In the genomic region with DNA sequence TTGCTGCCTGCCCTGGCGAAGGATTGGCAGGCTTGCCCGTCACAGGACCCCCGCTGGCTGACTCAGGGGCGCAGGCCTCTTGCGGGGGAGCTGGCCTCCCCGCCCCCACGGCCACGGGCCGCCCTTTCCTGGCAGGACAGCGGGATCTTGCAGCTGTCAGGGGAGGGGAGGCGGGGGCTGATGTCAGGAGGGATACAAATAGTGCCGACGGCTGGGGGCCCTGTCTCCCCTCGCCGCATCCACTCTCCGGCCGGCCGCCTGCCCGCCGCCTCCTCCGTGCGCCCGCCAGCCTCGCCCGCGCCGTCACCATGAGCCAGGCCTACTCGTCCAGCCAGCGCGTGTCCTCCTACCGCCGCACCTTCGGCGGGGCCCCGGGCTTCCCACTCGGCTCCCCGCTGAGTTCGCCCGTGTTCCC, we compare ENCODE assay signal across 1 cellular context.
TF ChIP-seq lines count a peak whose summit lies in the region.

TSS of gene DES (plus strand) at position 223 of the 415 bp plus-strand sequence. CDS start at position 309, 86 bp downstream.

TF ChIP-seq in H1, 55 proteins besides CTCF, POLR2A, EP300 and RAD21:
- TF ChIP-seq, protein P1, sequence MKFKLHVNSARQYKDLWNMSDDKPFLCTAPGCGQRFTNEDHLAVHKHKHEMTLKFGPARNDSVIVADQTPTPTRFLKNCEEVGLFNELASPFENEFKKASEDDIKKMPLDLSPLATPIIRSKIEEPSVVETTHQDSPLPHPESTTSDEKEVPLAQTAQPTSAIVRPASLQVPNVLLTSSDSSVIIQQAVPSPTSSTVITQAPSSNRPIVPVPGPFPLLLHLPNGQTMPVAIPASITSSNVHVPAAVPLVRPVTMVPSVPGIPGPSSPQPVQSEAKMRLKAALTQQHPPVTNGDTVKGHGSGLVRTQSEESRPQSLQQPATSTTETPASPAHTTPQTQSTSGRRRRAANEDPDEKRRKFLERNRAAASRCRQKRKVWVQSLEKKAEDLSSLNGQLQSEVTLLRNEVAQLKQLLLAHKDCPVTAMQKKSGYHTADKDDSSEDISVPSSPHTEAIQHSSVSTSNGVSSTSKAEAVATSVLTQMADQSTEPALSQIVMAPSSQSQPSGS (IDR thresholded peaks at IDR 0.05; ENCODE audit: low read length), result no peak
- TF ChIP-seq JUN (IDR thresholded peaks at IDR 0.05; ENCODE audit: low read depth, low read length) (no peak), CEBPB (IDR thresholded peaks at IDR 0.05; ENCODE audit: low read depth, low read length) (no peak), JUND (IDR thresholded peaks at IDR 0.05; ENCODE audit: low read length) (no peak), SP4 (IDR thresholded peaks at IDR 0.05; ENCODE audit: low read length) (no peak), SIRT6 (IDR thresholded peaks at IDR 0.05; ENCODE audit: low read length) (no peak), SP2 (IDR thresholded peaks at IDR 0.05; ENCODE audit: low read length) (no peak), KDM5A (IDR thresholded peaks at IDR 0.05; ENCODE audit: low read length) (no peak), GTF2F1 (IDR thresholded peaks at IDR 0.05; ENCODE audit: borderline replicate concordance, low read depth, low read length) (no peak), POU5F1 (IDR thresholded peaks at IDR 0.05; ENCODE audit: low read depth, low read length) (no peak), SIN3A (conservative IDR thresholded peaks at IDR 0.05 in 1 of 2, IDR thresholded peaks at IDR 0.05 in 1 of 2; ENCODE audit: low read depth in 1 of 2, low read length in 2 of 2) (0 out of 4 replicates have a peak, but pooled peaks of 1 of the 2 experiments have one; percentile 9), TAF1 (IDR thresholded peaks at IDR 0.05; ENCODE audit: low read depth, low read length) (no peak), SP1 (IDR thresholded peaks at IDR 0.05; ENCODE audit: low read depth, low read length) (no peak), BRCA1 (IDR thresholded peaks at IDR 0.05; ENCODE audit: low read depth, low read length) (no peak)
- TF ChIP-seq, protein P2, sequence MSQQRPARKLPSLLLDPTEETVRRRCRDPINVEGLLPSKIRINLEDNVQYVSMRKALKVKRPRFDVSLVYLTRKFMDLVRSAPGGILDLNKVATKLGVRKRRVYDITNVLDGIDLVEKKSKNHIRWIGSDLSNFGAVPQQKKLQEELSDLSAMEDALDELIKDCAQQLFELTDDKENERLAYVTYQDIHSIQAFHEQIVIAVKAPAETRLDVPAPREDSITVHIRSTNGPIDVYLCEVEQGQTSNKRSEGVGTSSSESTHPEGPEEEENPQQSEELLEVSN (IDR thresholded peaks at IDR 0.05), result peak; percentile 84; the same call in 1 of the 2 replicates
- TF ChIP-seq, protein P3, sequence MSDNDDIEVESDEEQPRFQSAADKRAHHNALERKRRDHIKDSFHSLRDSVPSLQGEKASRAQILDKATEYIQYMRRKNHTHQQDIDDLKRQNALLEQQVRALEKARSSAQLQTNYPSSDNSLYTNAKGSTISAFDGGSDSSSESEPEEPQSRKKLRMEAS (IDR thresholded peaks at IDR 0.05), result peak; percentile 90
TF ChIP-seq in H1: peak in this region for 3.
